In genomic region chr22:46122511-46122971, GRCh38 we compare ENCODE assay signal across 1 cellular context.
TF ChIP-seq lines count a peak whose summit lies in the region.

No MANE protein-coding gene starts in this region.

TF ChIP-seq in IMR-90, 13 proteins besides CTCF, POLR2A, EP300 and RAD21 (continued from another document):
- TF ChIP-seq ELK1 (IDR thresholded peaks at IDR 0.05; ENCODE audit: borderline replicate concordance, low read depth, low read length) (no peak), RFX5 (IDR thresholded peaks at IDR 0.05; ENCODE audit: low read depth, low read length) (no peak)
